8 cellular contexts compared by ENCODE assay signal in the genomic region with DNA sequence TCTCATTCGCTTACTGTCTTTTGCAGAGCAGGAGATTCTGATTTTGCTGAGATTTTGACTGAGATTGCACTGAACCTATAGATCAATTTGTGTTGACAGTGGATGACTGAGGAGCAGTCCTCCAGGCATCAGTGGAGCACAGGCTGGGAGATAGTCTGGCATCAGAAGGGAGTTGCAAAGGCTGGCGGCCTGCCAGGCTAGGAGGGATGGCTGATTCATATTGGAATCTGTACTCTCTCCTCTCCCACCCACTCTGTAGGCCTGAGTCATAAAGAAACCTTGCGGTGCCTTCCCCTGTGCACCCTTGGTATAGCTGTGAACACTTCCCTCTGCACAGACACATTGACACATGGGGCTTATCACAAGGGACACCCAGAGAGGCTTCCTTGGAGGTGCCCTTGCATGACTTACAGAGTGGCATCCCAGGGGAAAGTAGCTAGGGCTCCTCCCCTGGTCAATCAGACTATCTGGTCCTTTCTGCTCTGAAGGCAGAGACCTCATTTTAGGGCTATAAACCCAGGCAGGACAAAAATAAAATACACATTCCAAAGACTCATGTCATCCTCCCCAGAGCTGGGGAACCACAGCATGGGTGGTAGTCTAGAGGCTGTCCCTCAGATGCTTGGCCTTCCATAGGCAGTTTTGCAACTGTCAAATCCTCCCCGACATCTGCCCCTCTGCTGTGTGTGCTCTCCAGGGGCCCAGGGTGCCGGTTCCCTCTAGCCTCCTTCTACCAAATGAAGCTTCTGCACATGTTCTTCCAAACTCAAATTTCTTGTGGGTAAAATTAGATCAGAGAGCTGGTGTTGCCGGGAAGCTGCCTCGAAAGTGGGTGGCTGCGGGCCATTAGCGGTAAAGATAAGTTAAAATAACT. TPM values are rescaled to one million over a fixed set of nuclear protein-coding genes. Genes with fewer than 3 reads are reported as not detected.
A peak's percentile ranks its signal among the peaks of the same experiment; 100 is the strongest.
DNase-seq lines count a peak whose midpoint lies in the region; ATAC-seq and TF ChIP-seq lines count a peak whose summit lies in the region.

No MANE protein-coding gene starts in this region.

- H3K27me3 ChIP-seq in AG04450 (ENCODE audit: control insufficient read depth, insufficient read depth, low read length) = no peaks in the 10 kb centered on the region
- H3K27me3 ChIP-seq in right lobe of liver = no peaks in the 10 kb centered on the region

- ATAC-seq in HG03175 (IDR thresholded peaks at IDR 0.05; ENCODE audit: unreplicated experiment) = peak; percentile 100
- peak; percentile 53 to 86 (median 82) for ATAC-seq in T-cell (replicated peaks in 1 of 4)
- ATAC-seq in right lobe of liver = peak in 3 of 4 donors; percentile 26 to 86 (median 52)

- POLR2A ChIA-PET in AG04450 (lab: Yijun Ruan, JAX) (interaction anchor here (0.6 to 1.5 kb wide), 8 partner anchors 10 to 141 kb away, joined by 3 to 6 read pairs (median 3); no protein-coding TSS in a partner anchor), T-cell (lab: Charles Lee) (no interaction called here)

- no peak overlapping the region for H3K4me3 Mint-ChIP-seq in T-cell

- peak overlapping the region; percentile 86 for H3K27ac ChIP-seq in AG04450 (ENCODE audit: low read depth, low read length)
- H3K27ac ChIP-seq in right lobe of liver = no peak overlapping the region

- intact Hi-C loops in right lobe of liver (cut with DNase I) = no loop called here

- peak overlapping the region; percentile 79 to 80 for H3K27ac Mint-ChIP-seq in T-cell

- peak; percentile 92 for DNase-seq in AG04450 (ENCODE audit: low read depth, low spot score)
- DNase-seq in GM19238 (ENCODE audit: insufficient read length, low spot score) = peak; percentile 23
- DNase-seq in T-cell = peak in 4 of 34 experiments; percentile 12 to 29 (median 24)
- DNase-seq in astrocyte of the spinal cord (ENCODE audit: low read depth, low spot score) = peak; percentile 96
- peak in 1 of 3 donors; percentile 90 for DNase-seq in right lobe of liver
- peak; percentile 65 for DNase-seq in stimulated activated CD8-positive, alpha-beta memory T cell treated with anti-CD3 and anti-CD28 coated beads, Interleukin-4, amount 100 ng/mL, for 24 hours (ENCODE audit: low read depth)
- no peak for DNase-seq in ecto neural progenitor cell (ENCODE audit: low spot score)

- peaks cover 18 to 40% (median 29%) of the 10 kb centered on the region in 3 donors for H3K4me1 Mint-ChIP-seq in T-cell

- H3K4me3 ChIP-seq in AG04450 (ENCODE audit: low read depth, low read length) (peak overlapping the region; percentile 41), astrocyte of the spinal cord (ENCODE audit: low read depth, low read length) (no peak overlapping the region), right lobe of liver (no peak overlapping the region)

- H3K36me3 Mint-ChIP-seq in T-cell = no peaks in the 10 kb centered on the region

- H3K36me3 ChIP-seq in right lobe of liver = no peaks in the 10 kb centered on the region

- H3K27me3 Mint-ChIP-seq in T-cell = peaks cover 3 to 7% of the 10 kb centered on the region in 2 donors

- peaks cover 0 to 3% (median under 1%) of the 10 kb centered on the region in 3 donors for H3K9me3 Mint-ChIP-seq in T-cell

- TF ChIP-seq CTCF in AG04450 (IDR thresholded peaks at IDR 0.05; ENCODE audit: low read depth, low read length) (no peak), astrocyte of the spinal cord (IDR thresholded peaks at IDR 0.05; ENCODE audit: low read depth, low read length) (no peak), right lobe of liver (IDR thresholded peaks at IDR 0.05) (no peak)

- no peaks in the 10 kb centered on the region; the same call in 1 of the 2 replicates for H3K9me3 ChIP-seq in AG04450 (ENCODE audit: control insufficient read depth, insufficient read depth, low read length)
- H3K9me3 ChIP-seq in right lobe of liver = no peaks in the 10 kb centered on the region

- in situ Hi-C loops in astrocyte of the spinal cord (cut with HindIII; ENCODE audit: low sequenced_read_pairs) = no loop called here

- H3K4me1 ChIP-seq in right lobe of liver = peaks cover 0 to 9% (median 3%) of the 10 kb centered on the region in 4 donors

- 55% methylated on average over 9 of the region's 9 CpGs for WGBS in right lobe of liver (ENCODE audit: insufficient coverage, low coverage, low lambda C conversion rate, missing lambda C conversion rate)

- TF ChIP-seq POLR2A in right lobe of liver (IDR thresholded peaks at IDR 0.05) = no peak

- CTCF ChIA-PET in AG04450 (lab: Charles Lee) (interaction anchor here (0.6 to 2.5 kb wide), 5 partner anchors 10 to 203 kb away, joined by 3 to 10 read pairs (median 4); no protein-coding TSS in a partner anchor), T-cell (lab: Charles Lee) (no interaction called here)

RNA-seq across cellular contexts. Expression of a gene that starts 37.4 kb away (rescaled TPM):
- polyA plus RNA-seq in AG04450 (2011; rRNA removed) = 21.1 and 22.7 TPM in 2 replicates
- polyA minus RNA-seq in AG04450 (2011; rRNA and poly(A)+ RNA removed) = 20.0 and 22.8 TPM in 2 replicates
- total RNA-seq in T-cell (10 to 100 TPM in 1 of 5 donors, 1 to 10 TPM in 4; 2.7 to 16.2 (median 4.2) TPM), right lobe of liver (10 to 100 TPM in 4 of 6 experiments, 1 to 10 TPM in 2; 5.9 to 18.6 (median 10.6) TPM)
